8 cellular contexts compared by ENCODE assay signal in the genomic region with DNA sequence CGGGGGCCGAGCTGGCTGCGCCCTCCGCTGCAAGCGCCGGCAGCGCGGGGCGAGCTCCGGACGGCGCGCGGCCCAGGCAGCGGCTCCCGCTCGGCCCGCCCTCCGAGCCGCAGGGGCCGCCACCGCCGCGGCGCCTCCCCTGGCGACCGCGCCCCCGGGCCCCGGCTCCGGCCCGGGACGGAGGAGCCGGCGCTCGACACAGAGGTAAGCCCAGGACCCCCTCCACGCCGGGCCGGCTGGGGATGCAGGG. TPM values are rescaled to one million over a fixed set of nuclear protein-coding genes. Genes with fewer than 3 reads are reported as not detected.
A peak's percentile ranks its signal among the peaks of the same experiment; 100 is the strongest.
DNase-seq lines count a peak whose midpoint lies in the region; ATAC-seq, FAIRE-seq and TF ChIP-seq lines count a peak whose summit lies in the region.

No MANE protein-coding gene starts in this region.

- H3K9me2 ChIP-seq in Karpas-422 (replicated peaks; ENCODE audit: insufficient read depth, low read length), result no peaks in the 10 kb centered on the region

- no peak overlapping the region for H3K9ac ChIP-seq in Karpas-422 (ENCODE audit: low read length)

- H3K27ac ChIP-seq in pancreas (peak overlapping the region; percentile 87 to 95 (median 90)), Karpas-422 (ENCODE audit: low read length) (no peak overlapping the region)

- H3K9me3 ChIP-seq in pancreas (no peaks in the 10 kb centered on the region), Karpas-422 (ENCODE audit: low read length) (no peaks in the 10 kb centered on the region)

- no peak overlapping the region for H2AFZ ChIP-seq in Karpas-422 (ENCODE audit: low read length)

- ATAC-seq in GM21367 (IDR thresholded peaks at IDR 0.05; ENCODE audit: unreplicated experiment) (peak; percentile 44), HG03521 (IDR thresholded peaks at IDR 0.05; ENCODE audit: unreplicated experiment) (peak; percentile 54), pancreas (peak in 2 of 4 donors; percentile 58 to 73)
- peak; percentile 59 for ATAC-seq in effector memory CD8-positive, alpha-beta T cell (replicated peaks)

- no peak overlapping the region for H3K4me2 ChIP-seq in Karpas-422 (ENCODE audit: low read depth, low read length, poor library complexity, severe bottlenecking)

- H3K36me3 ChIP-seq in pancreas, result no peaks in the 10 kb centered on the region
- no peaks in the 10 kb centered on the region for H3K36me3 ChIP-seq in Karpas-422 (ENCODE audit: insufficient read depth, low read length)

- no peaks in the 10 kb centered on the region for H4K20me1 ChIP-seq in Karpas-422 (ENCODE audit: insufficient read depth, low read depth, low read length)

- WGBS in pancreas, 2 donors, result 0% methylated on average over 4 to 39 of the region's 39 CpGs

- TF ChIP-seq CTCF in pancreas (IDR thresholded peaks at IDR 0.05), result no peak

- intact Hi-C loops in pancreas (cut with DNase I), result loop anchor here in 1 of 3 donors (10.0 kb wide), 1 partner anchor 322 kb away; no protein-coding TSS in a partner anchor

- DNase-seq in D341Med (ENCODE audit: low spot score), result peak; percentile 80
- peak in 1 of 3 experiments; percentile 12 for DNase-seq in effector memory CD8-positive, alpha-beta T cell
- no peak for DNase-seq in pancreas
- DNase-seq in Karpas-422, result no peak
- DNase-seq in NAMALWA (ENCODE audit: low spot score), result no peak
- no peak for DNase-seq in activated naive CD4-positive, alpha-beta T cell (lab: John Stamatoyannopoulos, UW)

- H3K27me3 ChIP-seq in pancreas (no peaks in the 10 kb centered on the region), Karpas-422 (ENCODE audit: low read length) (no peaks in the 10 kb centered on the region)

- no peaks in the 10 kb centered on the region for H3K79me2 ChIP-seq in Karpas-422 (ENCODE audit: low read length)

- H3K36me3 Mint-ChIP-seq in effector memory CD8-positive, alpha-beta T cell (ENCODE audit: insufficient read depth), result peaks cover 3% of the 10 kb centered on the region

- H3K4me1 Mint-ChIP-seq in effector memory CD8-positive, alpha-beta T cell (ENCODE audit: low read depth in 2 of 2), result peaks cover 6 to 8% of the 10 kb centered on the region in 2 donors

- no peaks in the 10 kb centered on the region for H3K9me3 Mint-ChIP-seq in effector memory CD8-positive, alpha-beta T cell

- H3K4me3 Mint-ChIP-seq in effector memory CD8-positive, alpha-beta T cell, result peak overlapping the region; percentile 84 to 91

- peaks cover 0 to 8% of the 10 kb centered on the region in 2 donors for H3K27me3 Mint-ChIP-seq in effector memory CD8-positive, alpha-beta T cell

- H3K27ac Mint-ChIP-seq in effector memory CD8-positive, alpha-beta T cell, result no peak overlapping the region

- H3K4me3 ChIP-seq in pancreas (peak overlapping the region; percentile 72 to 96 (median 92)), Karpas-422 (ENCODE audit: low read length) (no peak overlapping the region)

- FAIRE-seq in pancreas (lab: Jason Lieb, UNC), result no peak

- H3K4me1 ChIP-seq in pancreas (peaks cover 6 to 7% (median 7%) of the 10 kb centered on the region in 3 donors), Karpas-422 (ENCODE audit: low read length) (no peaks in the 10 kb centered on the region)

RNA-seq across cellular contexts. Expression of a gene that starts 0.2 kb away (rescaled TPM):
- total RNA-seq in pancreas, result 10 to 100 TPM; 28.8 to 87.0 (median 40.8) TPM
- 10 to 100 TPM; 29.0 to 53.8 TPM for polyA plus RNA-seq in pancreas
- total RNA-seq in Karpas-422 (2014; rRNA removed; shearing (Covaris generic); ENCODE audit: low replicate concordance), result not detected in 2 replicates

Comparison
In these comparisons a context has a peak if more than half of its experiments do, and no peak if none do; other contexts are left out.
1. RNA of a gene that starts 0.2 kb away (total RNA-seq): 28.8 to 87.0 TPM in pancreas; not detected in Karpas-422; every median in the first group is over 10 times any median in the second.